In the genomic region with DNA sequence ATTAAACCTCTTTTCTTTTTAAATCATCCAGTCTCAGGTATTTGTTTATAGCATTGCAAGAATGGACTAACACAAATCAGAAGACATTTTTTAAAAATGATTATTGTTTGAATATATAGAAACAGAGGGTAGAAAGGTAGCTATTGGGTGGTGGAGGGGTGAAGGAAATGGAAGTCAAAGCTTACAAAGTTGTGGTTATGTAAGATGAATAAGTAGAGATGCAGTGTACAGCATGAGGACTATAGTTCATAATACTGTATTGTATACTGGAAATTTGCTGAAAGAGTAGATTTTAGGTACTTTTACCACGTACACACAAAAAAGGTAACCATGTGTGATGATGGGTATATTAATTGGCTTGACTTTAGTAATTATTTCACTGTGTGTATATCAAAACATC, we compare ENCODE assay signal across 20 cellular contexts.
"Had no signal": no experiment of that assay in that cellular context is flagged by ENCODE, and none has a peak within 500 bp of the region (broad histone marks: within the 10 kb centered on the region; RNA-seq: fewer than 3 reads in every experiment).

No MANE protein-coding gene starts in this region.

- H3K36me3 ChIP-seq: esophagus muscularis mucosa, gastroesophageal sphincter, heart right ventricle, left lung, lower lobe of right lung had no signal

- H3K27ac Mint-ChIP-seq: mesothelial cell of epicardium had no signal

- ATAC-seq: foreskin keratinocyte, gastroesophageal sphincter, heart right ventricle, left cardiac atrium, left lung, left ventricle myocardium superior, lower lobe of right lung, mucosa of descending colon had no signal

- H3K27ac ChIP-seq: coronary artery, dorsolateral prefrontal cortex, esophagus muscularis mucosa, foreskin keratinocyte, gastroesophageal sphincter, heart right ventricle, left lung, lower lobe of right lung had no signal

- H3K4me3 ChIP-seq: coronary artery, dorsolateral prefrontal cortex, esophagus muscularis mucosa, gastroesophageal sphincter, heart right ventricle, left lung, lower lobe of right lung, mucosa of descending colon had no signal

- H3K27me3 ChIP-seq: dorsolateral prefrontal cortex, esophagus muscularis mucosa, foreskin keratinocyte, gastroesophageal sphincter, heart right ventricle, left lung had no signal

- DNase-seq: dermis blood vessel endothelial cell; dorsolateral prefrontal cortex; effector CD4-positive, alpha-beta T cell; effector memory CD4-positive, alpha-beta T cell; foreskin keratinocyte; glutamatergic neuron; head of caudate nucleus; heart right ventricle; hippocampal formation; left cardiac atrium; left lung; left ventricle myocardium superior; lower lobe of right lung; mesenchymal stem cell; mucosa of descending colon; naive B cell had no signal

- H3K4me1 ChIP-seq: esophagus muscularis mucosa, gastroesophageal sphincter, left lung, lower lobe of right lung had no signal

- H3K4me3 Mint-ChIP-seq: mesothelial cell of epicardium, naive B cell had no signal

- H3K4me1 Mint-ChIP-seq: mesothelial cell of epicardium had no signal

- H3K9me3 ChIP-seq: esophagus muscularis mucosa, gastroesophageal sphincter, heart right ventricle, left lung, lower lobe of right lung, mucosa of descending colon had no signal
